Comparison of ENCODE assay signal across 1 cellular context in the genomic region with DNA sequence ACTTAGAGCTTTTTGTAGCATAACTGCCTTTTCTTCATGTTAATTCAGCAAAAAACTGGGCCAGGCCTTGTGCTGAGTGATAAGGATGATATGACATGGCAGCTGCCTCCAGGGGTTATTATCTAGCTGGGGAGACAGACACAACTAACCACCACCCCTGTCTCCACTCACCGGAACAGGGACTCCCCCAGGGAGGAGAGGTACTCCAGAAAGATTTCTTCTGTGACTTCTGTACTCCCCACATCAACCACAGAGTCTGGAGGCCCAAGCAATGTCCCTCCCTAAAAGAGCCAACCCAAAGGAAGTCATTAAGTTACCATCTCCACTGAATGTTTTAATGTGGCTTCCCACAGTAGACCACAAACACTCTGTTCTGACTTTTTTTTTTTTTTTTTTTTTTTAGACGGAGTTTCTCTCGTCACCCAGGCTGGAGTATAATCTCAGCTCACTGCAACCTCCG.
TF ChIP-seq lines count a peak whose summit lies in the region.

No MANE protein-coding gene starts in this region.

TF ChIP-seq in K562, 482 proteins besides CTCF, POLR2A, EP300 and RAD21 (continued from another document):
- TF ChIP-seq, protein P1, sequence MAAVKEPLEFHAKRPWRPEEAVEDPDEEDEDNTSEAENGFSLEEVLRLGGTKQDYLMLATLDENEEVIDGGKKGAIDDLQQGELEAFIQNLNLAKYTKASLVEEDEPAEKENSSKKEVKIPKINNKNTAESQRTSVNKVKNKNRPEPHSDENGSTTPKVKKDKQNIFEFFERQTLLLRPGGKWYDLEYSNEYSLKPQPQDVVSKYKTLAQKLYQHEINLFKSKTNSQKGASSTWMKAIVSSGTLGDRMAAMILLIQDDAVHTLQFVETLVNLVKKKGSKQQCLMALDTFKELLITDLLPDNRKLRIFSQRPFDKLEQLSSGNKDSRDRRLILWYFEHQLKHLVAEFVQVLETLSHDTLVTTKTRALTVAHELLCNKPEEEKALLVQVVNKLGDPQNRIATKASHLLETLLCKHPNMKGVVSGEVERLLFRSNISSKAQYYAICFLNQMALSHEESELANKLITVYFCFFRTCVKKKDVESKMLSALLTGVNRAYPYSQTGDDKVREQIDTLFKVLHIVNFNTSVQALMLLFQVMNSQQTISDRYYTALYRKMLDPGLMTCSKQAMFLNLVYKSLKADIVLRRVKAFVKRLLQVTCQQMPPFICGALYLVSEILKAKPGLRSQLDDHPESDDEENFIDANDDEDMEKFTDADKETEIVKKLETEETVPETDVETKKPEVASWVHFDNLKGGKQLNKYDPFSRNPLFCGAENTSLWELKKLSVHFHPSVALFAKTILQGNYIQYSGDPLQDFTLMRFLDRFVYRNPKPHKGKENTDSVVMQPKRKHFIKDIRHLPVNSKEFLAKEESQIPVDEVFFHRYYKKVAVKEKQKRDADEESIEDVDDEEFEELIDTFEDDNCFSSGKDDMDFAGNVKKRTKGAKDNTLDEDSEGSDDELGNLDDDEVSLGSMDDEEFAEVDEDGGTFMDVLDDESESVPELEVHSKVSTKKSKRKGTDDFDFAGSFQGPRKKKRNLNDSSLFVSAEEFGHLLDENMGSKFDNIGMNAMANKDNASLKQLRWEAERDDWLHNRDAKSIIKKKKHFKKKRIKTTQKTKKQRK (IDR thresholded peaks at IDR 0.05; ENCODE audit: borderline replicate concordance, low read depth, low read length) = no peak
TF ChIP-seq in K562: peak in this region for 98.
